In the genomic region with DNA sequence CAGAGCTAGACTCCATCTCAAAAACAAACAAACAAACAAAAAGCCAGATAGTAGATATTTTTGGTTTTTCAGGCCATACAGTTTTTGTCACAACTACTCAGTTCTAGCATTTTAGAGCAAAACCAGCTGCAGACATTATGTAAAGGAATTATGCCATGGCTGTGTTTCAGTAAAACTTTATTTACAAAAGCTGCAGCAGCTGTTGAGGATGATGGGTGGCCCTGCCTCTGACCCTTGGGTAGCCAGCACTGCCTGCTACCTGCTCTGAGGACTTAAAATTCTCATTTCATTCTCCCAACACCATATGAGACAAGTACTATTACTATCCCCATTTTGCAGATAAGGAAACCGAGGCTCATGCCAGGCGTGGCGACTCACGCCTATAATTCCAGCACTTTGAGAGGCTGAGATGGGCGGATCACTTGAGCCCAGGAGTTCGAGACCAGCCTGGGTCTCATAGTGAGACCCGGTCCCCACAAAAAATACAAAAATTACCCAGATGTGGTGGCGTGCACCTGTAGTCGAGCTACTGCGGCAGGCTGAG, we compare ENCODE assay signal across 10 cellular contexts. TPM values are rescaled to one million over a fixed set of nuclear protein-coding genes. Genes with fewer than 3 reads are reported as not detected.
"Had no signal": no experiment of that assay in that cellular context is flagged by ENCODE, and none has a peak within 500 bp of the region (broad histone marks: within the 10 kb centered on the region; RNA-seq: fewer than 3 reads in every experiment).

No MANE protein-coding gene starts in this region.

- H3K9me3 ChIP-seq: neutrophil, upper lobe of right lung had no signal

- H3K36me3 Mint-ChIP-seq: activated naive CD8-positive, alpha-beta T cell treated with anti-CD3 and anti-CD28 coated beads, Interleukin-2, amount 10 ng/mL, durations not matched to agents 7 days and 5 days; naive B cell had no signal

- H3K27ac ChIP-seq: neutrophil, upper lobe of right lung had no signal

- H3K4me3 ChIP-seq: smooth muscle cell had no signal

- H3K9me3 Mint-ChIP-seq: activated naive CD8-positive, alpha-beta T cell treated with anti-CD3 and anti-CD28 coated beads, Interleukin-2, amount 10 ng/mL, durations not matched to agents 7 days and 5 days; activated T-helper 1 cell treated with anti-CD3 and anti-CD28 coated beads, Interleukin-12 subunit alpha, Interleukin-12 subunit beta, Interleukin-2, Interleukin-4 antibody, amounts not matched to agents 30 ng/mL and 10 ng/mL and 1 ng/mL, durations not matched to agents 14 hours and 24 hours and 36 hours; dendritic cell treated with granulocyte-macrophage colony-stimulating factor and Interleukin-4, amounts not matched to agents 40 ng/mL and 50 ng/mL, for 4 days; naive B cell; stimulated activated naive CD8-positive, alpha-beta T cell treated with anti-CD3 and anti-CD28 coated beads, Interleukin-15, Interleukin-2, amounts not matched to agents 100 ng/mL and 50 ng/mL, for 24 hours had no signal

- H3K27me3 Mint-ChIP-seq: stimulated activated naive CD8-positive, alpha-beta T cell treated with anti-CD3 and anti-CD28 coated beads, Interleukin-15, Interleukin-2, amounts not matched to agents 100 ng/mL and 50 ng/mL, for 24 hours had no signal

- H3K4me3 Mint-ChIP-seq: activated naive CD8-positive, alpha-beta T cell treated with anti-CD3 and anti-CD28 coated beads, Interleukin-2, amount 10 ng/mL, durations not matched to agents 7 days and 5 days; activated T-helper 1 cell treated with anti-CD3 and anti-CD28 coated beads, Interleukin-12 subunit alpha, Interleukin-12 subunit beta, Interleukin-2, Interleukin-4 antibody, amounts not matched to agents 30 ng/mL and 10 ng/mL and 1 ng/mL, durations not matched to agents 14 hours and 24 hours and 36 hours; dendritic cell treated with granulocyte-macrophage colony-stimulating factor and Interleukin-4, amounts not matched to agents 40 ng/mL and 50 ng/mL, for 4 days; stimulated activated naive CD8-positive, alpha-beta T cell treated with anti-CD3 and anti-CD28 coated beads, Interleukin-15, Interleukin-2, amounts not matched to agents 100 ng/mL and 50 ng/mL, for 24 hours had no signal

- H3K27ac Mint-ChIP-seq: activated naive CD8-positive, alpha-beta T cell treated with anti-CD3 and anti-CD28 coated beads, Interleukin-2, amount 10 ng/mL, durations not matched to agents 7 days and 5 days; activated T-helper 1 cell treated with anti-CD3 and anti-CD28 coated beads, Interleukin-12 subunit alpha, Interleukin-12 subunit beta, Interleukin-2, Interleukin-4 antibody, amounts not matched to agents 30 ng/mL and 10 ng/mL and 1 ng/mL, durations not matched to agents 14 hours and 24 hours and 36 hours; dendritic cell treated with granulocyte-macrophage colony-stimulating factor and Interleukin-4, amounts not matched to agents 40 ng/mL and 50 ng/mL, for 4 days; progenitor cell of endocrine pancreas; stimulated activated naive CD8-positive, alpha-beta T cell treated with anti-CD3 and anti-CD28 coated beads, Interleukin-15, Interleukin-2, amounts not matched to agents 100 ng/mL and 50 ng/mL, for 24 hours had no signal

- H3K36me3 ChIP-seq: neutrophil, upper lobe of right lung had no signal

- H3K27me3 ChIP-seq: neutrophil, upper lobe of right lung had no signal

RNA-seq across cellular contexts. Expression of a gene that starts 56.3 kb away (rescaled TPM):
- total RNA-seq: activated CD8-positive, alpha-beta memory T cell treated with anti-CD3 and anti-CD28 coated beads for 36 hours; activated naive CD8-positive, alpha-beta T cell treated with anti-CD3 and anti-CD28 coated beads, Interleukin-2, amount 10 ng/mL, durations not matched to agents 7 days and 5 days; activated T-helper 1 cell treated with anti-CD3 and anti-CD28 coated beads, Interleukin-12 subunit alpha, Interleukin-12 subunit beta, Interleukin-2, Interleukin-4 antibody, amounts not matched to agents 30 ng/mL and 10 ng/mL and 1 ng/mL, durations not matched to agents 14 hours and 24 hours and 36 hours had no signal
